8 cellular contexts compared by ENCODE assay signal in genomic region chr4:113394730-113395530, GRCh38.
DNase-seq lines count a peak whose midpoint lies in the region; FAIRE-seq and TF ChIP-seq lines count a peak whose summit lies in the region.

No MANE protein-coding gene starts in this region.

- H2BK12ac ChIP-seq in H9 (ENCODE audit: insufficient read length, low read depth, low read length), result no peak overlapping the region

- FAIRE-seq in RCC 7860 (lab: Jason Lieb, UNC), result peak; percentile 61

- H4K8ac ChIP-seq in H9 (replicated peaks; ENCODE audit: insufficient read length, low read depth, low read length), result no peak overlapping the region

- no peak overlapping the region for H2BK20ac ChIP-seq in H9 (ENCODE audit: low read depth, low read length, poor library complexity, severe bottlenecking)

- no peak overlapping the region for H3K14ac ChIP-seq in H9 (ENCODE audit: insufficient read depth, low read length)

- H3K4me1 Mint-ChIP-seq in H9 (peaks cover 7 to 12% of the 10 kb centered on the region in 2 experiments), progenitor cell of endocrine pancreas (ENCODE audit: low read depth) (peaks cover 2% of the 10 kb centered on the region)

- H3K18ac ChIP-seq in H9 (ENCODE audit: insufficient read length, low read depth, low read length), result no peak overlapping the region

- WGBS in H9 (ENCODE audit: extremely low coverage, insufficient read length, low lambda C conversion rate), result no CpG with 5 or more reads among the region's 11 CpGs

- H2AFZ ChIP-seq in H9 (ENCODE audit: low read length), result no peak overlapping the region

- TF ChIP-seq CTCF in GM10266 (IDR thresholded peaks at IDR 0.05; ENCODE audit: control insufficient read depth, insufficient read depth, low read depth, missing control alignments), result peak; percentile 68
- TF ChIP-seq CTCF in H9 (conservative IDR thresholded peaks at IDR 0.05), result peak; percentile 88
- TF ChIP-seq CTCF in LNCaP clone FGC (IDR thresholded peaks at IDR 0.05; ENCODE audit: control insufficient read depth, extremely low read depth, insufficient read depth), result peak; percentile 80
- peak; percentile 88 for TF ChIP-seq CTCF in progenitor cell of endocrine pancreas (IDR thresholded peaks at IDR 0.05; ENCODE audit: unreplicated experiment)

- no peak overlapping the region for H3K4me2 ChIP-seq in H9 (ENCODE audit: insufficient read depth, insufficient read length, low read length)

- H3K9me3 Mint-ChIP-seq in H9, result peaks cover 1 to 2% of the 10 kb centered on the region in 2 experiments; a peak in 3 of 5 replicates
- no peaks in the 10 kb centered on the region for H3K9me3 Mint-ChIP-seq in progenitor cell of endocrine pancreas (ENCODE audit: low read depth)

- H2BK120ac ChIP-seq in H9 (ENCODE audit: low read depth, low read length, poor library complexity, severe bottlenecking), result no peak overlapping the region

- no peaks in the 10 kb centered on the region for H3K79me2 ChIP-seq in H9 (ENCODE audit: insufficient read depth, low read length)

- H2BK15ac ChIP-seq in H9 (ENCODE audit: low read depth, low read length), result no peak overlapping the region

- H3K27ac ChIP-seq in H9 (ENCODE audit: insufficient read length, low read depth, low read length), result no peak overlapping the region

- DNase-seq in GM10266 (ENCODE audit: extremely low spot score), result peak; percentile 45
- DNase-seq in H9, result peak; percentile 51
- DNase-seq in LNCaP clone FGC (ENCODE audit: low read depth), result peak; percentile 79
- DNase-seq in RCC 7860 (ENCODE audit: low spot score), result peak; percentile 69
- DNase-seq in activated gamma-delta T cell treated with anti-CD3 and anti-CD28 coated beads, Interleukin-2, amount 50 U/mL, for 16 hours (ENCODE audit: low read depth), result peak; percentile 48
- peak; percentile 89 for DNase-seq in globus pallidus (ENCODE audit: low spot score)
- DNase-seq in progenitor cell of endocrine pancreas (ENCODE audit: low spot score, unreplicated experiment), result peak; percentile 51
- DNase-seq in cortex of kidney (lab: John Stamatoyannopoulos, UW), result no peak

- H2BK5ac ChIP-seq in H9 (ENCODE audit: insufficient read length, low read length), result no peak overlapping the region

- H4K5ac ChIP-seq in H9 (ENCODE audit: insufficient read length, low read depth, low read length), result no peak overlapping the region

- no peak overlapping the region for H3T11ph ChIP-seq in H9 (ENCODE audit: low read length)

- no peak overlapping the region for H4K91ac ChIP-seq in H9 (ENCODE audit: insufficient read length, low read depth, low read length)

- no peak overlapping the region for H3K4me3 ChIP-seq in LNCaP clone FGC (ENCODE audit: low read depth, low read length)

- H3K23me2 ChIP-seq in H9 (ENCODE audit: insufficient read length, low read depth, low read length, poor library complexity, severe bottlenecking), result no peaks in the 10 kb centered on the region

- H3K27me3 Mint-ChIP-seq in H9 (ENCODE audit: low read depth) (no peaks in the 10 kb centered on the region), progenitor cell of endocrine pancreas (no peaks in the 10 kb centered on the region)

- H3K4me3 Mint-ChIP-seq in H9 (no peak overlapping the region), progenitor cell of endocrine pancreas (ENCODE audit: low read depth) (no peak overlapping the region)

- H3K4me1 ChIP-seq in H9 (ENCODE audit: insufficient read depth, low read length), result no peaks in the 10 kb centered on the region

- no peak overlapping the region for H2AK5ac ChIP-seq in H9 (ENCODE audit: insufficient read length, low read length)

- H3K27ac Mint-ChIP-seq in H9, result no peak overlapping the region
- H3K27ac Mint-ChIP-seq in progenitor cell of endocrine pancreas, result no peak overlapping the region

- H3K36me3 Mint-ChIP-seq in H9 (ENCODE audit: insufficient read depth in 1 of 3, low read depth in 3 of 3) (peaks cover 1 to 3% (median 1%) of the 10 kb centered on the region in 3 experiments; a peak in 4 of 7 replicates), progenitor cell of endocrine pancreas (ENCODE audit: insufficient read depth) (no peaks in the 10 kb centered on the region)

- H4K20me1 ChIP-seq in H9 (ENCODE audit: control insufficient read depth, insufficient read depth, insufficient read length), result no peaks in the 10 kb centered on the region

- H3K9ac ChIP-seq in H9 (ENCODE audit: extremely low read depth, insufficient read length, low read length), result no peak overlapping the region

- no peaks in the 10 kb centered on the region for H3K79me1 ChIP-seq in H9 (ENCODE audit: insufficient read depth, low read depth, low read length, poor library complexity, severe bottlenecking)

- no peak overlapping the region for H3K56ac ChIP-seq in H9 (ENCODE audit: insufficient read length, low read depth, low read length)

- no peak overlapping the region for H3K4ac ChIP-seq in H9 (ENCODE audit: low read depth, low read length)

- H3K23ac ChIP-seq in H9 (ENCODE audit: insufficient read length, low read depth, low read length), result no peak overlapping the region

- H3K27me3 ChIP-seq in H9 (ENCODE audit: insufficient read depth, low read length), result no peaks in the 10 kb centered on the region

- no peaks in the 10 kb centered on the region for H3K9me3 ChIP-seq in H9 (ENCODE audit: control insufficient read depth, low read depth, low read length)
